In genomic region chrY:13702718-13703117, GRCh38 we compare ENCODE assay signal across 15 cellular contexts. TPM values are rescaled to one million over a fixed set of nuclear protein-coding genes. Genes with fewer than 3 reads are reported as not detected.
A peak's percentile ranks its signal among the peaks of the same experiment; 100 is the strongest.
DNase-seq lines count a peak whose midpoint lies in the region; ATAC-seq and TF ChIP-seq lines count a peak whose summit lies in the region.
"Had no signal": no experiment of that assay in that cellular context is flagged by ENCODE, and none has a peak within 500 bp of the region (broad histone marks: within the 10 kb centered on the region; RNA-seq: fewer than 3 reads in every experiment).

No MANE protein-coding gene starts in this region.

- TF ChIP-seq CTCF in epithelial cell of proximal tubule (conservative IDR thresholded peaks at IDR 0.05; ENCODE audit: low read depth, low read length): no peak
- TF ChIP-seq CTCF in foreskin fibroblast (IDR thresholded peaks at IDR 0.05; ENCODE audit: low read depth, low read length): no peak

- DNase-seq in activated naive CD4-positive, alpha-beta T cell treated with anti-CD3 and anti-CD28 coated beads for 36 hours: no peak
- no peak for DNase-seq in activated naive CD4-positive, alpha-beta T cell treated with Interleukin-2 at 50 U/mL for 16 hours
- no peak for DNase-seq in activated CD4-positive, alpha-beta memory T cell treated with anti-CD3 and anti-CD28 coated beads, Interleukin-2, amount 10 ng/mL, durations not matched to agents 7 days and 5 days
- no peak for DNase-seq in epithelial cell of proximal tubule (ENCODE audit: low read depth)
- DNase-seq in stimulated activated effector memory CD8-positive, alpha-beta T cell treated with anti-CD3 and anti-CD28 coated beads, Interleukin-12 subunit alpha, Interleukin-12 subunit beta, amount 100 ng/mL, for 72 hours (ENCODE audit: low spot score in 2 of 2): peak in 1 of 2 donors; percentile 48
- DNase-seq in foreskin fibroblast: no peak
- no peak for DNase-seq in stimulated activated CD4-positive, alpha-beta T cell treated with anti-CD3 and anti-CD28 coated beads, Interleukin-2, amount 100 ng/mL, for 48 hours
- DNase-seq: effector CD8-positive, alpha-beta T cell; EL; NCI-H2029 treated with DMSO at 0.1 percent for 48 hours; NCI-H526 treated with DMSO at 0.1 percent for 48 hours; psoas muscle; stimulated activated CD4-positive, alpha-beta T cell treated with anti-CD3 and anti-CD28 coated beads, Interleukin-12 subunit alpha, Interleukin-12 subunit beta, amount 100 ng/mL, for 4 hours had no signal

- H3K4me3 ChIP-seq in epithelial cell of proximal tubule (ENCODE audit: low read depth, low read length): peak overlapping the region; percentile 23
- no peak overlapping the region for H3K4me3 ChIP-seq in foreskin fibroblast (ENCODE audit: low read depth in 1 of 2, low read length in 2 of 2)
- H3K4me3 ChIP-seq: psoas muscle, SK-N-MC had no signal

- POLR2A ChIA-PET in activated CD4-positive, alpha-beta memory T cell treated with anti-CD3 and anti-CD28 coated beads, Interleukin-2, amount 10 ng/mL, durations not matched to agents 7 days and 5 days (lab: Charles Lee): no interaction called here

- H3K27ac Mint-ChIP-seq in activated naive CD4-positive, alpha-beta T cell treated with anti-CD3 and anti-CD28 coated beads for 36 hours: no peak overlapping the region
- no peak overlapping the region for H3K27ac Mint-ChIP-seq in activated CD4-positive, alpha-beta memory T cell treated with anti-CD3 and anti-CD28 coated beads, Interleukin-2, amount 10 ng/mL, durations not matched to agents 7 days and 5 days
- peak overlapping the region; percentile 98 for H3K27ac Mint-ChIP-seq in stimulated activated effector memory CD8-positive, alpha-beta T cell treated with anti-CD3 and anti-CD28 coated beads, Interleukin-12 subunit alpha, Interleukin-12 subunit beta, amount 100 ng/mL, for 72 hours

- intact Hi-C loops in activated naive CD4-positive, alpha-beta T cell treated with anti-CD3 and anti-CD28 coated beads for 36 hours (cut with micrococcal nuclease): loop anchor here (1.0 to 10.0 kb wide), 3 partner anchors 50 to 341 kb away; no protein-coding TSS in a partner anchor

- no peaks in the 10 kb centered on the region for H3K36me3 Mint-ChIP-seq in activated naive CD4-positive, alpha-beta T cell treated with anti-CD3 and anti-CD28 coated beads for 36 hours (ENCODE audit: low read depth)
- H3K36me3 Mint-ChIP-seq in activated CD4-positive, alpha-beta memory T cell treated with anti-CD3 and anti-CD28 coated beads, Interleukin-2, amount 10 ng/mL, durations not matched to agents 7 days and 5 days (ENCODE audit: low read depth): no peaks in the 10 kb centered on the region
- H3K36me3 Mint-ChIP-seq in stimulated activated effector memory CD8-positive, alpha-beta T cell treated with anti-CD3 and anti-CD28 coated beads, Interleukin-12 subunit alpha, Interleukin-12 subunit beta, amount 100 ng/mL, for 72 hours: peaks cover 14% of the 10 kb centered on the region

- peaks cover 9% of the 10 kb centered on the region for H3K4me1 Mint-ChIP-seq in activated naive CD4-positive, alpha-beta T cell treated with anti-CD3 and anti-CD28 coated beads for 36 hours (ENCODE audit: low read depth)
- H3K4me1 Mint-ChIP-seq in activated CD4-positive, alpha-beta memory T cell treated with anti-CD3 and anti-CD28 coated beads, Interleukin-2, amount 10 ng/mL, durations not matched to agents 7 days and 5 days: peaks cover 14% of the 10 kb centered on the region
- H3K4me1 Mint-ChIP-seq in stimulated activated effector memory CD8-positive, alpha-beta T cell treated with anti-CD3 and anti-CD28 coated beads, Interleukin-12 subunit alpha, Interleukin-12 subunit beta, amount 100 ng/mL, for 72 hours: peaks cover 9% of the 10 kb centered on the region

- ATAC-seq in stimulated activated effector memory CD8-positive, alpha-beta T cell treated with anti-CD3 and anti-CD28 coated beads, Interleukin-12 subunit alpha, Interleukin-12 subunit beta, amount 100 ng/mL, for 72 hours: no peak
- no peak for ATAC-seq in GM18511 (IDR thresholded peaks at IDR 0.05; ENCODE audit: unreplicated experiment)
- ATAC-seq: psoas muscle had no signal

- CTCF ChIA-PET in activated naive CD4-positive, alpha-beta T cell treated with anti-CD3 and anti-CD28 coated beads for 36 hours (lab: Charles Lee): no interaction called here
- CTCF ChIA-PET in activated CD4-positive, alpha-beta memory T cell treated with anti-CD3 and anti-CD28 coated beads, Interleukin-2, amount 10 ng/mL, durations not matched to agents 7 days and 5 days (lab: Charles Lee): interaction anchor here (0.6 to 0.7 kb wide), 3 partner anchors 113 to 1004 kb away, joined by 3 to 4 read pairs (median 4); no protein-coding TSS in a partner anchor

- H3K27me3 Mint-ChIP-seq in activated naive CD4-positive, alpha-beta T cell treated with anti-CD3 and anti-CD28 coated beads for 36 hours (ENCODE audit: low read depth): no peaks in the 10 kb centered on the region
- H3K27me3 Mint-ChIP-seq in activated CD4-positive, alpha-beta memory T cell treated with anti-CD3 and anti-CD28 coated beads, Interleukin-2, amount 10 ng/mL, durations not matched to agents 7 days and 5 days: no peaks in the 10 kb centered on the region

- no peaks in the 10 kb centered on the region for H3K9me3 Mint-ChIP-seq in activated naive CD4-positive, alpha-beta T cell treated with anti-CD3 and anti-CD28 coated beads for 36 hours
- no peaks in the 10 kb centered on the region for H3K9me3 Mint-ChIP-seq in activated CD4-positive, alpha-beta memory T cell treated with anti-CD3 and anti-CD28 coated beads, Interleukin-2, amount 10 ng/mL, durations not matched to agents 7 days and 5 days
- H3K9me3 Mint-ChIP-seq in stimulated activated effector memory CD8-positive, alpha-beta T cell treated with anti-CD3 and anti-CD28 coated beads, Interleukin-12 subunit alpha, Interleukin-12 subunit beta, amount 100 ng/mL, for 72 hours: no peaks in the 10 kb centered on the region

- H3K4me3 Mint-ChIP-seq in activated naive CD4-positive, alpha-beta T cell treated with anti-CD3 and anti-CD28 coated beads for 36 hours: peak overlapping the region; percentile 6
- H3K4me3 Mint-ChIP-seq in activated CD4-positive, alpha-beta memory T cell treated with anti-CD3 and anti-CD28 coated beads, Interleukin-2, amount 10 ng/mL, durations not matched to agents 7 days and 5 days: peak overlapping the region; percentile 41
- peak overlapping the region; percentile 84 for H3K4me3 Mint-ChIP-seq in stimulated activated effector memory CD8-positive, alpha-beta T cell treated with anti-CD3 and anti-CD28 coated beads, Interleukin-12 subunit alpha, Interleukin-12 subunit beta, amount 100 ng/mL, for 72 hours

RNA-seq across cellular contexts. Expression of gene TMSB4Y, which starts 1.0 kb away (rescaled TPM):
- total RNA-seq in activated naive CD4-positive, alpha-beta T cell treated with anti-CD3 and anti-CD28 coated beads for 36 hours: 1 to 10 TPM; 1.4 to 1.6 TPM
- 1 to 10 TPM in 1 of 2 experiments, under 1 TPM in 1; 0.88 to 1.2 TPM for total RNA-seq in activated CD4-positive, alpha-beta memory T cell treated with anti-CD3 and anti-CD28 coated beads, Interleukin-2, amount 10 ng/mL, durations not matched to agents 7 days and 5 days
- 3.2 and 3.5 TPM in 2 replicates for total RNA-seq in epithelial cell of proximal tubule
- total RNA-seq: psoas muscle had no signal

Comparison
In these comparisons a context has a peak if more than half of its experiments do, and no peak if none do; other contexts are left out.
1. H3K4me3 Mint-ChIP-seq: peak in every context shown above with its lines; median percentile 84 in stimulated activated effector memory CD8-positive, alpha-beta T cell treated with anti-CD3 and anti-CD28 coated beads, Interleukin-12 subunit alpha, Interleukin-12 subunit beta, amount 100 ng/mL, for 72 hours; 41 in activated CD4-positive, alpha-beta memory T cell treated with anti-CD3 and anti-CD28 coated beads, Interleukin-2, amount 10 ng/mL, durations not matched to agents 7 days and 5 days; 6 in activated naive CD4-positive, alpha-beta T cell treated with anti-CD3 and anti-CD28 coated beads for 36 hours.